ENCODE assay signal across 1 cellular context in the genomic region with DNA sequence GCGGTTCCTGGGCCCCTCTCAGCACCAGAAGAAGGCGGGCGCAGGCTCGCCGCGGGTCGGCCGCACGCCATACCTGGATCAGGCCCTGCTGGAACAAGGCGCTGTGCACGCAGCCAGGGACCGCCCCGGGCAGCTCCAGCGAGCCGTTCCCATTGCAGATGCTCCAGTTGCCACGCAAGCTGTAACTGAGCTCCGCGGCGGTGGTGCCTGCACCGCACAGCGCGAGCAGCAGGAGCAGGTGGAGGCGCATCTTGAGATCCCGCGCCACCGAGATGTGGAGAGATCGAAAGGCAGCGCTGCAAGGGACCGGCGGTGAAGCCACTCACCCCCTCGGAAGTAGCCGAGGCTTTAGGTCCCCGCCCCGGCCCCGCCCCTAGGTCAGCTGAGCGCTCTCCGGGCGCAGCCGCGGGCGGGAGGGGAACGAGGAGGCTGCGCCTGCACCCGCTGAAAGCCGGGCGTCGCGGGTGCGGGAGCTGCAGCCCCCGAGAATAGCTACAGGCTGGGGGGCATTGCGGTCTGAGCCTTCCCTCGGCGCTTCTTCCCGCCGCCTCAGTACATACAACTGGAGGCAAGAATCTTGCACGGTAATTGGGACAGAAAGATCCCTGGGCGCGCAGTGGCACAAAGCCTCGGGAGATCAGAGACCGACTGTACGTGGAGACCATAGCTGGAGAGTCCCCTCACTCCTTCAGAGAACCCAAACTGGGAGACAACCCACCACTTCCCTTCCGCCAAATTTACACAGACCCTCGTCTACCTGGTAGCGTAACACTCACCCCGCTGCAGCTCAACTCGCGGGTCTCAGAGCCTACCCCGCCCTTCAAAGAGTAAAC.
TF ChIP-seq lines count a peak whose summit lies in the region.

A gene (minus strand): TSS at position 324 of the 833 bp plus-strand sequence. CDS start 74 bp downstream, at position 250.

TF ChIP-seq in HepG2, 621 proteins besides CTCF, POLR2A, EP300 and RAD21 (continued from another document and continues in another):
- TF ChIP-seq, protein P1, sequence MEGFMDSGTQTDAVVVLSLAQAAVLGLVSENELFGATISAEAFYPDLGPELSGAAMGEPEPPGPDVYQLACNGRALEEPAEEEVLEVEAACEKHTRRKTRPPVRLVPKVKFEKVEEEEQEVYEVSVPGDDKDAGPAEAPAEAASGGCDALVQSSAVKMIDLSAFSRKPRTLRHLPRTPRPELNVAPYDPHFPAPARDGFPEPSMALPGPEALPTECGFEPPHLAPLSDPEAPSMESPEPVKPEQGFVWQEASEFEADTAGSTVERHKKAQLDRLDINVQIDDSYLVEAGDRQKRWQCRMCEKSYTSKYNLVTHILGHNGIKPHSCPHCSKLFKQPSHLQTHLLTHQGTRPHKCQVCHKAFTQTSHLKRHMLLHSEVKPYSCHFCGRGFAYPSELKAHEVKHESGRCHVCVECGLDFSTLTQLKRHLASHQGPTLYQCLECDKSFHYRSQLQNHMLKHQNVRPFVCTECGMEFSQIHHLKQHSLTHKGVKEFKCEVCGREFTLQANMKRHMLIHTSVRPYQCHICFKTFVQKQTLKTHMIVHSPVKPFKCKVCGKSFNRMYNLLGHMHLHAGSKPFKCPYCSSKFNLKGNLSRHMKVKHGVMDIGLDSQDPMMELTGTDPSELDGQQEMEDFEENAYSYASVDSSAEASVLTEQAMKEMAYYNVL (CRISPR knock-in tag; IDR thresholded peaks at IDR 0.05; ENCODE audit: borderline replicate concordance) = no peak; the same call in 1 of the 2 replicates
- TF ChIP-seq SIN3A (IDR thresholded peaks at IDR 0.05; ENCODE audit: borderline replicate concordance, low read depth, low read length) = no peak; the same call in 1 of the 2 replicates
- peak; percentile 44; the same call in 1 of the 2 replicates for TF ChIP-seq CBX5 (CRISPR knock-in tag; IDR thresholded peaks at IDR 0.05; ENCODE audit: borderline replicate concordance)
- TF ChIP-seq KDM3A (CRISPR knock-in tag; IDR thresholded peaks at IDR 0.05; ENCODE audit: low read depth) = peak; percentile 91; the same call in 1 of the 2 replicates
- peak; percentile 67; the same call in 1 of the 2 replicates for TF ChIP-seq ZNF775 (CRISPR knock-in tag; IDR thresholded peaks at IDR 0.05; ENCODE audit: borderline replicate concordance)
- 0 out of 2 replicates have a peak, but pooled peaks have one; percentile 42 for TF ChIP-seq PAWR (CRISPR knock-in tag; IDR thresholded peaks at IDR 0.05; ENCODE audit: borderline replicate concordance)
- TF ChIP-seq ZNF501 (CRISPR knock-in tag; IDR thresholded peaks at IDR 0.05) = peak; percentile 67; the same call in 1 of the 2 replicates
- no peak for TF ChIP-seq ZNF567 (CRISPR knock-in tag; IDR thresholded peaks at IDR 0.05; ENCODE audit: borderline replicate concordance)
- no peak for TF ChIP-seq TSC22D2 (CRISPR knock-in tag; IDR thresholded peaks at IDR 0.05; ENCODE audit: borderline replicate concordance)
- TF ChIP-seq RAD51 (IDR thresholded peaks at IDR 0.05; ENCODE audit: borderline replicate concordance) = no peak
- TF ChIP-seq, protein P2, sequence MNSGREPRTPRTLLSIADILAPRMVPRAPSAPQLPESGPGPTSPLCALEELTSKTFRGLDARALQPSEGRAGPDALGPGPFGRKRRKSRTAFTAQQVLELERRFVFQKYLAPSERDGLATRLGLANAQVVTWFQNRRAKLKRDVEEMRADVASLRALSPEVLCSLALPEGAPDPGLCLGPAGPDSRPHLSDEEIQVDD (CRISPR knock-in tag; IDR thresholded peaks at IDR 0.05; ENCODE audit: borderline replicate concordance) = 0 out of 2 replicates have a peak, but pooled peaks have one; percentile 70
- TF ChIP-seq ZNF773 (CRISPR knock-in tag; IDR thresholded peaks at IDR 0.05; ENCODE audit: borderline replicate concordance) = no peak
- TF ChIP-seq TOPORS (CRISPR knock-in tag; IDR thresholded peaks at IDR 0.05) = peak; percentile 77
- TF ChIP-seq ZNF652 (CRISPR knock-in tag; IDR thresholded peaks at IDR 0.05; ENCODE audit: borderline replicate concordance, low read depth) = no peak
- no peak for TF ChIP-seq TCF7L2 (IDR thresholded peaks at IDR 0.05; ENCODE audit: low read depth, low read length)
- TF ChIP-seq AGO2 (optimal IDR thresholded peaks at IDR 0.05; ENCODE audit: low read depth, low read length) = peak; percentile 37
- TF ChIP-seq, protein P3, sequence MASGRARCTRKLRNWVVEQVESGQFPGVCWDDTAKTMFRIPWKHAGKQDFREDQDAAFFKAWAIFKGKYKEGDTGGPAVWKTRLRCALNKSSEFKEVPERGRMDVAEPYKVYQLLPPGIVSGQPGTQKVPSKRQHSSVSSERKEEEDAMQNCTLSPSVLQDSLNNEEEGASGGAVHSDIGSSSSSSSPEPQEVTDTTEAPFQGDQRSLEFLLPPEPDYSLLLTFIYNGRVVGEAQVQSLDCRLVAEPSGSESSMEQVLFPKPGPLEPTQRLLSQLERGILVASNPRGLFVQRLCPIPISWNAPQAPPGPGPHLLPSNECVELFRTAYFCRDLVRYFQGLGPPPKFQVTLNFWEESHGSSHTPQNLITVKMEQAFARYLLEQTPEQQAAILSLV (CRISPR knock-in tag; IDR thresholded peaks at IDR 0.05; ENCODE audit: borderline replicate concordance) = peak; percentile 88
- peak; percentile 99 for TF ChIP-seq ZNF329 (CRISPR knock-in tag; IDR thresholded peaks at IDR 0.05; ENCODE audit: low read depth)
- TF ChIP-seq, protein P4, sequence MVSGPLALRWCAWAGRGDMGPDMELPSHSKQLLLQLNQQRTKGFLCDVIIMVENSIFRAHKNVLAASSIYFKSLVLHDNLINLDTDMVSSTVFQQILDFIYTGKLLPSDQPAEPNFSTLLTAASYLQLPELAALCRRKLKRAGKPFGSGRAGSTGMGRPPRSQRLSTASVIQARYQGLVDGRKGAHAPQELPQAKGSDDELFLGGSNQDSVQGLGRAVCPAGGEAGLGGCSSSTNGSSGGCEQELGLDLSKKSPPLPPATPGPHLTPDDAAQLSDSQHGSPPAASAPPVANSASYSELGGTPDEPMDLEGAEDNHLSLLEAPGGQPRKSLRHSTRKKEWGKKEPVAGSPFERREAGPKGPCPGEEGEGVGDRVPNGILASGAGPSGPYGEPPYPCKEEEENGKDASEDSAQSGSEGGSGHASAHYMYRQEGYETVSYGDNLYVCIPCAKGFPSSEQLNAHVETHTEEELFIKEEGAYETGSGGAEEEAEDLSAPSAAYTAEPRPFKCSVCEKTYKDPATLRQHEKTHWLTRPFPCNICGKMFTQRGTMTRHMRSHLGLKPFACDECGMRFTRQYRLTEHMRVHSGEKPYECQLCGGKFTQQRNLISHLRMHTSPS (CRISPR knock-in tag; IDR thresholded peaks at IDR 0.05; ENCODE audit: low read depth) = no peak
- peak; percentile 70 for TF ChIP-seq ERF (CRISPR knock-in tag; IDR thresholded peaks at IDR 0.05)
- TF ChIP-seq RBM22 (optimal IDR thresholded peaks at IDR 0.05; ENCODE audit: low read length) = no peak
- TF ChIP-seq ELF3 (CRISPR knock-in tag; IDR thresholded peaks at IDR 0.05) = peak; percentile 66; the same call in 1 of the 2 replicates
- peak; percentile 83 for TF ChIP-seq TAF1 (CRISPR knock-in tag; IDR thresholded peaks at IDR 0.05)
- TF ChIP-seq TGIF2 (CRISPR knock-in tag; IDR thresholded peaks at IDR 0.05) = no peak; the same call in 1 of the 2 replicates
- peak; percentile 83 for TF ChIP-seq KMT2B (CRISPR knock-in tag; IDR thresholded peaks at IDR 0.05)
- TF ChIP-seq, protein P5, sequence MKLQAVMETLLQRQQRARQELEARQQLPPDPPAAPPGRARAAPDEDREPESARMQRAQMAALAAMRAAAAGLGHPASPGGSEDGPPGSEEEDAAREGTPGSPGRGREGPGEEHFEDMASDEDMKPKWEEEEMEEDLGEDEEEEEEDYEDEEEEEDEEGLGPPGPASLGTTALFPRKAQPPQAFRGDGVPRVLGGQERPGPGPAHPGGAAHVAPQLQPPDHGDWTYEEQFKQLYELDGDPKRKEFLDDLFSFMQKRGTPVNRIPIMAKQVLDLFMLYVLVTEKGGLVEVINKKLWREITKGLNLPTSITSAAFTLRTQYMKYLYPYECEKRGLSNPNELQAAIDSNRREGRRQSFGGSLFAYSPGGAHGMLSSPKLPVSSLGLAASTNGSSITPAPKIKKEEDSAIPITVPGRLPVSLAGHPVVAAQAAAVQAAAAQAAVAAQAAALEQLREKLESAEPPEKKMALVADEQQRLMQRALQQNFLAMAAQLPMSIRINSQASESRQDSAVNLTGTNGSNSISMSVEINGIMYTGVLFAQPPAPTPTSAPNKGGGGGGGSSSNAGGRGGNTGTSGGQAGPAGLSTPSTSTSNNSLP (IDR thresholded peaks at IDR 0.05; ENCODE audit: low read depth, low read length) = no peak
- peak; percentile 39 for TF ChIP-seq KAT8 (CRISPR knock-in tag; IDR thresholded peaks at IDR 0.05)
- 0 out of 2 replicates have a peak, but pooled peaks have one; percentile 59 for TF ChIP-seq ARID2 (CRISPR knock-in tag; IDR thresholded peaks at IDR 0.05; ENCODE audit: borderline replicate concordance)
- peak; percentile 64; the same call in 1 of the 2 replicates for TF ChIP-seq CENPT (CRISPR knock-in tag; IDR thresholded peaks at IDR 0.05; ENCODE audit: low read depth)
- TF ChIP-seq NR3C1 (CRISPR knock-in tag; IDR thresholded peaks at IDR 0.05) = no peak
- TF ChIP-seq TBX2 (CRISPR knock-in tag; IDR thresholded peaks at IDR 0.05; ENCODE audit: borderline replicate concordance) = peak; percentile 81
- TF ChIP-seq, protein P6, sequence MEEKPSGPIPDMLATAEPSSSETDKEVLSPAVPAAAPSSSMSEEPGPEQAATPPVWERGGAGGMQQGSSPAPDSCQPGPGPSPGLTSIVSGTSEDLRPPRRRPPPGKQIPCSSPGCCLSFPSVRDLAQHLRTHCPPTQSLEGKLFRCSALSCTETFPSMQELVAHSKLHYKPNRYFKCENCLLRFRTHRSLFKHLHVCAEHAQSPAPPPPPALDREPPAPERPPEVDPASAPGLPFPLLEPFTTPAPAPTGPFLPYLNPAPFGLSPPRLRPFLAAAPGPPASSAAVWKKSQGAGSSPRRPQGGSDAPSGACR (CRISPR knock-in tag; IDR thresholded peaks at IDR 0.05) = peak; percentile 53; the same call in 1 of the 2 replicates
- no peak for TF ChIP-seq ESRRA (CRISPR knock-in tag; IDR thresholded peaks at IDR 0.05; ENCODE audit: low read depth)
- TF ChIP-seq, protein P7, sequence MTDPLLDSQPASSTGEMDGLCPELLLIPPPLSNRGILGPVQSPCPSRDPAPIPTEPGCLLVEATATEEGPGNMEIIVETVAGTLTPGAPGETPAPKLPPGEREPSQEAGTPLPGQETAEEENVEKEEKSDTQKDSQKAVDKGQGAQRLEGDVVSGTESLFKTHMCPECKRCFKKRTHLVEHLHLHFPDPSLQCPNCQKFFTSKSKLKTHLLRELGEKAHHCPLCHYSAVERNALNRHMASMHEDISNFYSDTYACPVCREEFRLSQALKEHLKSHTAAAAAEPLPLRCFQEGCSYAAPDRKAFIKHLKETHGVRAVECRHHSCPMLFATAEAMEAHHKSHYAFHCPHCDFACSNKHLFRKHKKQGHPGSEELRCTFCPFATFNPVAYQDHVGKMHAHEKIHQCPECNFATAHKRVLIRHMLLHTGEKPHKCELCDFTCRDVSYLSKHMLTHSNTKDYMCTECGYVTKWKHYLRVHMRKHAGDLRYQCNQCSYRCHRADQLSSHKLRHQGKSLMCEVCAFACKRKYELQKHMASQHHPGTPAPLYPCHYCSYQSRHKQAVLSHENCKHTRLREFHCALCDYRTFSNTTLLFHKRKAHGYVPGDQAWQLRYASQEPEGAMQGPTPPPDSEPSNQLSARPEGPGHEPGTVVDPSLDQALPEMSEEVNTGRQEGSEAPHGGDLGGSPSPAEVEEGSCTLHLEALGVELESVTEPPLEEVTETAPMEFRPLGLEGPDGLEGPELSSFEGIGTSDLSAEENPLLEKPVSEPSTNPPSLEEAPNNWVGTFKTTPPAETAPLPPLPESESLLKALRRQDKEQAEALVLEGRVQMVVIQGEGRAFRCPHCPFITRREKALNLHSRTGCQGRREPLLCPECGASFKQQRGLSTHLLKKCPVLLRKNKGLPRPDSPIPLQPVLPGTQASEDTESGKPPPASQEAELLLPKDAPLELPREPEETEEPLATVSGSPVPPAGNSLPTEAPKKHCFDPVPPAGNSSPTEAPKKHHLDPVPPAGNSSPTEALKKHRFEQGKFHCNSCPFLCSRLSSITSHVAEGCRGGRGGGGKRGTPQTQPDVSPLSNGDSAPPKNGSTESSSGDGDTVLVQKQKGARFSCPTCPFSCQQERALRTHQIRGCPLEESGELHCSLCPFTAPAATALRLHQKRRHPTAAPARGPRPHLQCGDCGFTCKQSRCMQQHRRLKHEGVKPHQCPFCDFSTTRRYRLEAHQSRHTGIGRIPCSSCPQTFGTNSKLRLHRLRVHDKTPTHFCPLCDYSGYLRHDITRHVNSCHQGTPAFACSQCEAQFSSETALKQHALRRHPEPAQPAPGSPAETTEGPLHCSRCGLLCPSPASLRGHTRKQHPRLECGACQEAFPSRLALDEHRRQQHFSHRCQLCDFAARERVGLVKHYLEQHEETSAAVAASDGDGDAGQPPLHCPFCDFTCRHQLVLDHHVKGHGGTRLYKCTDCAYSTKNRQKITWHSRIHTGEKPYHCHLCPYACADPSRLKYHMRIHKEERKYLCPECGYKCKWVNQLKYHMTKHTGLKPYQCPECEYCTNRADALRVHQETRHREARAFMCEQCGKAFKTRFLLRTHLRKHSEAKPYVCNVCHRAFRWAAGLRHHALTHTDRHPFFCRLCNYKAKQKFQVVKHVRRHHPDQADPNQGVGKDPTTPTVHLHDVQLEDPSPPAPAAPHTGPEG (CRISPR knock-in tag; IDR thresholded peaks at IDR 0.05) = no peak; the same call in 1 of the 2 replicates
- TF ChIP-seq, protein P8, sequence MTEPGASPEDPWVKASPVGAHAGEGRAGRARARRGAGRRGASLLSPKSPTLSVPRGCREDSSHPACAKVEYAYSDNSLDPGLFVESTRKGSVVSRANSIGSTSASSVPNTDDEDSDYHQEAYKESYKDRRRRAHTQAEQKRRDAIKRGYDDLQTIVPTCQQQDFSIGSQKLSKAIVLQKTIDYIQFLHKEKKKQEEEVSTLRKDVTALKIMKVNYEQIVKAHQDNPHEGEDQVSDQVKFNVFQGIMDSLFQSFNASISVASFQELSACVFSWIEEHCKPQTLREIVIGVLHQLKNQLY (CRISPR knock-in tag; IDR thresholded peaks at IDR 0.05) = no peak
- TF ChIP-seq POGZ (CRISPR knock-in tag; IDR thresholded peaks at IDR 0.05) = peak; percentile 87
- TF ChIP-seq, protein P9, sequence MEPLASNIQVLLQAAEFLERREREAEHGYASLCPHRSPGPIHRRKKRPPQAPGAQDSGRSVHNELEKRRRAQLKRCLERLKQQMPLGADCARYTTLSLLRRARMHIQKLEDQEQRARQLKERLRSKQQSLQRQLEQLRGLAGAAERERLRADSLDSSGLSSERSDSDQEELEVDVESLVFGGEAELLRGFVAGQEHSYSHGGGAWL (CRISPR knock-in tag; IDR thresholded peaks at IDR 0.05) = peak; percentile 68
- TF ChIP-seq, protein P10, sequence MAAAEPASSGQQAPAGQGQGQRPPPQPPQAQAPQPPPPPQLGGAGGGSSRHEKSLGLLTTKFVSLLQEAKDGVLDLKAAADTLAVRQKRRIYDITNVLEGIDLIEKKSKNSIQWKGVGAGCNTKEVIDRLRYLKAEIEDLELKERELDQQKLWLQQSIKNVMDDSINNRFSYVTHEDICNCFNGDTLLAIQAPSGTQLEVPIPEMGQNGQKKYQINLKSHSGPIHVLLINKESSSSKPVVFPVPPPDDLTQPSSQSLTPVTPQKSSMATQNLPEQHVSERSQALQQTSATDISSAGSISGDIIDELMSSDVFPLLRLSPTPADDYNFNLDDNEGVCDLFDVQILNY (CRISPR knock-in tag; conservative IDR thresholded peaks at IDR 0.05) = peak; percentile 34; the same call in 1 of the 2 replicates
- TF ChIP-seq ZNF430 (CRISPR knock-in tag; IDR thresholded peaks at IDR 0.05) = peak; percentile 90
- TF ChIP-seq ZSCAN31 (CRISPR knock-in tag; IDR thresholded peaks at IDR 0.05; ENCODE audit: low read depth) = peak; percentile 90
- peak; percentile 48; the same call in 1 of the 2 replicates for TF ChIP-seq BCL6 (CRISPR knock-in tag; IDR thresholded peaks at IDR 0.05)
- TF ChIP-seq ZNF230 (CRISPR knock-in tag; IDR thresholded peaks at IDR 0.05) = peak; percentile 50; the same call in 1 of the 2 replicates
- no peak for TF ChIP-seq NFKBIZ (CRISPR knock-in tag; IDR thresholded peaks at IDR 0.05)
- TF ChIP-seq ZSCAN21 (CRISPR knock-in tag; IDR thresholded peaks at IDR 0.05; ENCODE audit: borderline replicate concordance) = peak; percentile 85
- TF ChIP-seq ZNF460 (CRISPR knock-in tag; IDR thresholded peaks at IDR 0.05; ENCODE audit: borderline replicate concordance) = peak; percentile 32; the same call in 1 of the 2 replicates
